Comparison of ENCODE assay signal across 22 cellular contexts in genomic region chr5:113776168-113776567, GRCh38.
DNase-seq lines count a peak whose midpoint lies in the region; ATAC-seq and TF ChIP-seq lines count a peak whose summit lies in the region.
"Had no signal": no experiment of that assay in that cellular context is flagged by ENCODE, and none has a peak within 500 bp of the region (broad histone marks: within the 10 kb centered on the region; RNA-seq: fewer than 3 reads in every experiment).

No MANE protein-coding gene starts in this region.

- no peak for TF ChIP-seq POLR2A in breast epithelium (IDR thresholded peaks at IDR 0.05)

- no peaks in the 10 kb centered on the region for H3K27me3 Mint-ChIP-seq in MCF 10A (ENCODE audit: insufficient read depth, unreplicated experiment)
- H3K27me3 Mint-ChIP-seq in CD8-positive, alpha-beta memory T cell = peaks cover 0 to 1% of the 10 kb centered on the region in 2 donors
- H3K27me3 Mint-ChIP-seq in effector memory CD8-positive, alpha-beta T cell = peaks cover 0 to 9% of the 10 kb centered on the region in 2 donors

- H3K27me3 ChIP-seq in breast epithelium = no peaks in the 10 kb centered on the region
- no peaks in the 10 kb centered on the region for H3K27me3 ChIP-seq in ascending aorta
- no peaks in the 10 kb centered on the region for H3K27me3 ChIP-seq in CD8-positive, alpha-beta memory T cell (ENCODE audit: insufficient read depth, low read length, poor library complexity, severe bottlenecking)
- H3K27me3 ChIP-seq: Peyer's patch, SJSA1 had no signal

- H3K9me3 Mint-ChIP-seq in MCF 10A (ENCODE audit: unreplicated experiment) = no peaks in the 10 kb centered on the region
- H3K9me3 Mint-ChIP-seq in CD8-positive, alpha-beta memory T cell = peaks cover 0 to 4% (median 0%) of the 10 kb centered on the region in 5 donors
- peaks cover 0 to 1% of the 10 kb centered on the region in 2 donors for H3K9me3 Mint-ChIP-seq in effector memory CD8-positive, alpha-beta T cell

- H3K36me3 Mint-ChIP-seq in MCF 10A (ENCODE audit: insufficient read depth, unreplicated experiment) = no peaks in the 10 kb centered on the region
- H3K36me3 Mint-ChIP-seq in CD8-positive, alpha-beta memory T cell = no peaks in the 10 kb centered on the region
- no peaks in the 10 kb centered on the region for H3K36me3 Mint-ChIP-seq in effector memory CD8-positive, alpha-beta T cell (ENCODE audit: insufficient read depth)

- POLR2A ChIA-PET in MCF 10A (lab: Yijun Ruan, JAX) = no interaction called here
- POLR2A ChIA-PET in CD8-positive, alpha-beta memory T cell (lab: Charles Lee) = no interaction called here

- BruUV-seq in MCF 10A (replicated peaks; lab: Mats Ljungman, UMichigan) = no TSS peak

- DNase-seq in MCF 10A (ENCODE audit: unreplicated experiment) (no peak), breast epithelium (ENCODE audit: low spot score in 2 of 2) (no peak), iPS DF 4.7 (ENCODE audit: extremely low read depth, low spot score) (peak; percentile 14), ascending aorta (ENCODE audit: low spot score in 2 of 2) (no peak)
- DNase-seq in CD8-positive, alpha-beta memory T cell = no peak
- DNase-seq in effector memory CD8-positive, alpha-beta T cell = no peak
- DNase-seq in activated CD4-positive, alpha-beta T cell treated with anti-CD3 and anti-CD28 coated beads for 48 hours = no peak
- DNase-seq: AML-193; DMS53; EL; IMR-90; NCI-H1105 treated with DMSO at 0.1 percent for 48 hours; NCI-H2081; NCI-H2171; NCI-H345; NCI-H524; NCI-H774; NK-92 treated with Interleukin-12 subunit alpha and Interleukin-12 subunit beta, amount 100 ng/mL, for 24 hours; Peyer's patch had no signal

- H3K27ac ChIP-seq in breast epithelium (no peak overlapping the region), VCaP (peak overlapping the region; percentile 49), ascending aorta (no peak overlapping the region)
- H3K27ac ChIP-seq in CD8-positive, alpha-beta memory T cell (ENCODE audit: low read depth, low read length) = no peak overlapping the region
- H3K27ac ChIP-seq: KMS-11, Peyer's patch, SJSA1 had no signal

- H3K4me3 Mint-ChIP-seq in MCF 10A (ENCODE audit: unreplicated experiment) = peak overlapping the region; percentile 69
- H3K4me3 Mint-ChIP-seq in CD8-positive, alpha-beta memory T cell = no peak overlapping the region
- H3K4me3 Mint-ChIP-seq in effector memory CD8-positive, alpha-beta T cell = no peak overlapping the region

- ATAC-seq in effector memory CD8-positive, alpha-beta T cell (replicated peaks) = no peak

- H3K9me3 ChIP-seq in breast epithelium (peaks cover 0 to 7% of the 10 kb centered on the region in 2 donors), ascending aorta (no peaks in the 10 kb centered on the region)
- H3K9me3 ChIP-seq in CD8-positive, alpha-beta memory T cell (ENCODE audit: low read length) = no peaks in the 10 kb centered on the region
- H3K9me3 ChIP-seq: Peyer's patch, SJSA1 had no signal

- CTCF ChIA-PET in MCF 10A (lab: Yijun Ruan, JAX) = no interaction called here
- CTCF ChIA-PET in CD8-positive, alpha-beta memory T cell (lab: Charles Lee) = no interaction called here

- no peak for TF ChIP-seq CTCF in MCF 10A (IDR thresholded peaks at IDR 0.05; ENCODE audit: unreplicated experiment)
- TF ChIP-seq CTCF in breast epithelium (IDR thresholded peaks at IDR 0.05) = no peak
- TF ChIP-seq CTCF in VCaP (conservative IDR thresholded peaks at IDR 0.05) = no peak
- TF ChIP-seq CTCF in ascending aorta (IDR thresholded peaks at IDR 0.05) = no peak

- no peak overlapping the region for H3K4me3 ChIP-seq in breast epithelium
- H3K4me3 ChIP-seq in ascending aorta = no peak overlapping the region
- no peak overlapping the region for H3K4me3 ChIP-seq in CD8-positive, alpha-beta memory T cell (ENCODE audit: low read length)
- H3K4me3 ChIP-seq: Peyer's patch, SJSA1 had no signal

- intact Hi-C loops in MCF 10A (cut with micrococcal nuclease) = no loop called here
- intact Hi-C loops in breast epithelium (cut with DNase I; ENCODE audit: low total_unique reads) = no loop called here
- intact Hi-C loops in ascending aorta (cut with DNase I) = no loop called here

- H3K36me3 ChIP-seq in breast epithelium = no peaks in the 10 kb centered on the region
- no peaks in the 10 kb centered on the region for H3K36me3 ChIP-seq in ascending aorta
- H3K36me3 ChIP-seq in CD8-positive, alpha-beta memory T cell (ENCODE audit: insufficient read depth, low read length) = no peaks in the 10 kb centered on the region
- H3K36me3 ChIP-seq: Peyer's patch, SJSA1 had no signal

- peaks cover 13% of the 10 kb centered on the region for H3K4me1 Mint-ChIP-seq in MCF 10A (ENCODE audit: insufficient read depth, unreplicated experiment)
- no peaks in the 10 kb centered on the region for H3K4me1 Mint-ChIP-seq in CD8-positive, alpha-beta memory T cell
- peaks cover 0 to 4% of the 10 kb centered on the region in 2 donors for H3K4me1 Mint-ChIP-seq in effector memory CD8-positive, alpha-beta T cell (ENCODE audit: low read depth in 2 of 2)

- no peak overlapping the region for H3K27ac Mint-ChIP-seq in MCF 10A (ENCODE audit: low read depth, unreplicated experiment)
- H3K27ac Mint-ChIP-seq in CD8-positive, alpha-beta memory T cell = no peak overlapping the region
- H3K27ac Mint-ChIP-seq in effector memory CD8-positive, alpha-beta T cell = no peak overlapping the region

- no peaks in the 10 kb centered on the region for H3K4me1 ChIP-seq in breast epithelium
- no peaks in the 10 kb centered on the region for H3K4me1 ChIP-seq in ascending aorta
- no peaks in the 10 kb centered on the region for H3K4me1 ChIP-seq in CD8-positive, alpha-beta memory T cell (ENCODE audit: insufficient read depth, low read length)
- H3K4me1 ChIP-seq: Peyer's patch, SJSA1 had no signal
